ENCODE assay signal across 13 cellular contexts in the genomic region with DNA sequence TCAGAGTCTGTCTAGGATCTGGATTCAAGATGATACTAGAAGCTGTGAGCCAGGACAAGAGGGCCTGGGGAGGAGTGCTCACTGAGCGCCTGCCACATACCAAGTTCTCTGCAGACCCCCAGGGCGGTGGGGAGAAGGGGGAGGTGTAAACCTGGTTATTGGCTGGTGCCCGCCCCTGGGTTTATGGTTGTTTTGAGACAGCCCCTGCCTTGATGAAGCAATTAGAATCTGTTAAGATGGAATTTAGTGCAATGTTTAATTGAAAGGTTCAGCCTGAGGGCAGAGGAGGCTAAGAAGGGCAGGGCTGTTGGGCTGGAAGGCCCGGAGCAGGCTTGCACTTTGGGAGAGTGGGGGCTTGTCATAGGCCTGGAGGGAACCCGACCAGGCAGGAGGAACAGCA. TPM values are rescaled to one million over a fixed set of nuclear protein-coding genes. Genes with fewer than 3 reads are reported as not detected.
DNase-seq lines count a peak whose midpoint lies in the region; ATAC-seq and TF ChIP-seq lines count a peak whose summit lies in the region.
"Had no signal": no experiment of that assay in that cellular context is flagged by ENCODE, and none has a peak within 500 bp of the region (broad histone marks: within the 10 kb centered on the region; RNA-seq: fewer than 3 reads in every experiment).

No MANE protein-coding gene starts in this region.

- peak overlapping the region; percentile 79 for H3K4me2 ChIP-seq in HCT116 (ENCODE audit: low read length)

- no peak for ATAC-seq in HCT116
- no peak for ATAC-seq in left lobe of liver

- peaks cover 11% of the 10 kb centered on the region for H3K4me1 ChIP-seq in CD8-positive, alpha-beta memory T cell (ENCODE audit: insufficient read depth, low read length)
- H3K4me1 ChIP-seq in HCT116 (ENCODE audit: control insufficient read depth in 1 of 2, insufficient read depth in 2 of 2, low read length in 2 of 2) = peaks cover 19 to 84% of the 10 kb centered on the region in 2 experiments
- H3K4me1 ChIP-seq: BE2C had no signal

- H3K36me3 Mint-ChIP-seq in CD8-positive, alpha-beta memory T cell = no peaks in the 10 kb centered on the region
- H3K36me3 Mint-ChIP-seq in dendritic cell treated with granulocyte-macrophage colony-stimulating factor and Interleukin-4, amounts not matched to agents 40 ng/mL and 50 ng/mL, for 4 days (ENCODE audit: low read depth) = no peaks in the 10 kb centered on the region
- no peaks in the 10 kb centered on the region for H3K36me3 Mint-ChIP-seq in neural crest cell (ENCODE audit: low read depth)
- H3K36me3 Mint-ChIP-seq: type B pancreatic cell had no signal

- BruUV-seq in HCT116 (replicated peaks; lab: Mats Ljungman, UMichigan) = no TSS peak

- H3K79me2 ChIP-seq in HCT116 (ENCODE audit: insufficient read depth, low read length) = peaks cover 11% of the 10 kb centered on the region; the same call in 1 of the 2 replicates

- no peak for TF ChIP-seq RAD21 in HCT116 (IDR thresholded peaks at IDR 0.05; ENCODE audit: low read depth)

- peak overlapping the region; percentile 74 for H3K27ac ChIP-seq in CD8-positive, alpha-beta memory T cell (ENCODE audit: low read depth, low read length)
- peak overlapping the region; percentile 52 for H3K27ac ChIP-seq in HCT116 (ENCODE audit: low read depth, low read length)

- H3K4me1 Mint-ChIP-seq in CD8-positive, alpha-beta memory T cell = peaks cover 19 to 31% (median 23%) of the 10 kb centered on the region in 3 donors
- H3K4me1 Mint-ChIP-seq in dendritic cell treated with granulocyte-macrophage colony-stimulating factor and Interleukin-4, amounts not matched to agents 40 ng/mL and 50 ng/mL, for 4 days (ENCODE audit: low read depth) = peaks cover 54% of the 10 kb centered on the region
- H3K4me1 Mint-ChIP-seq in neural crest cell = peaks cover 15% of the 10 kb centered on the region

- H3K9ac ChIP-seq in HCT116 (ENCODE audit: low read length) = peak overlapping the region; percentile 57

- H3K4me3 Mint-ChIP-seq in CD8-positive, alpha-beta memory T cell = peak overlapping the region in 6 of 7 donors; percentile 86 to 94 (median 88)
- H3K4me3 Mint-ChIP-seq in dendritic cell treated with granulocyte-macrophage colony-stimulating factor and Interleukin-4, amounts not matched to agents 40 ng/mL and 50 ng/mL, for 4 days = no peak overlapping the region
- H3K4me3 Mint-ChIP-seq in neural crest cell = no peak overlapping the region

- H2AFZ ChIP-seq in HCT116 (ENCODE audit: low read depth, low read length, poor library complexity, severe bottlenecking) = no peak overlapping the region

- RAD21 ChIA-PET in HCT116 (lab: Charles Lee; ENCODE audit: low non-redundant PET in 1 of 2, low total read pairs in 2 of 2, uncharacterized antibody in 2 of 2, unreplicated experiment in 2 of 2) = no interaction called here

- no peak for TF ChIP-seq POLR2A in HCT116 (IDR thresholded peaks at IDR 0.05; ENCODE audit: borderline replicate concordance, extremely low read depth, insufficient read depth, insufficient read length)

- intact Hi-C loops in HCT116 (cut with micrococcal nuclease) = loop anchor here (1.0 to 5.0 kb wide), 3 partner anchors 112 to 321 kb away; a partner anchor contains a TSS
- intact Hi-C loops in dendritic cell treated with granulocyte-macrophage colony-stimulating factor and Interleukin-4, amounts not matched to agents 40 ng/mL and 50 ng/mL, for 4 days (cut with micrococcal nuclease) = loop anchor here (10.0 kb wide), 1 partner anchor 55 kb away; no protein-coding TSS in a partner anchor

- no peaks in the 10 kb centered on the region for H3K36me3 ChIP-seq in CD8-positive, alpha-beta memory T cell (ENCODE audit: insufficient read depth, low read length)
- H3K36me3 ChIP-seq in HCT116 (ENCODE audit: control insufficient read depth in 1 of 2, insufficient read depth in 2 of 2, low read length in 2 of 2) = peaks cover 0 to 3% of the 10 kb centered on the region in 2 experiments; a peak in 1 of 4 replicates
- H3K36me3 ChIP-seq: BE2C had no signal

- peaks cover 0 to 7% of the 10 kb centered on the region in 2 donors for H3K27me3 Mint-ChIP-seq in CD8-positive, alpha-beta memory T cell
- peaks cover 32% of the 10 kb centered on the region for H3K27me3 Mint-ChIP-seq in dendritic cell treated with granulocyte-macrophage colony-stimulating factor and Interleukin-4, amounts not matched to agents 40 ng/mL and 50 ng/mL, for 4 days
- no peaks in the 10 kb centered on the region for H3K27me3 Mint-ChIP-seq in neural crest cell (ENCODE audit: low read depth)

- no peaks in the 10 kb centered on the region for H4K20me1 ChIP-seq in HCT116 (ENCODE audit: insufficient read depth)

- H3K9me3 ChIP-seq in CD8-positive, alpha-beta memory T cell (ENCODE audit: low read length) = no peaks in the 10 kb centered on the region
- no peaks in the 10 kb centered on the region for H3K9me3 ChIP-seq in HCT116 (ENCODE audit: control insufficient read depth in 1 of 2, insufficient read depth in 1 of 2, low read depth in 1 of 2, low read length in 2 of 2)
- H3K9me3 ChIP-seq: BE2C had no signal

- H3K27ac Mint-ChIP-seq in CD8-positive, alpha-beta memory T cell = peak overlapping the region in 7 of 8 donors; percentile 32 to 92 (median 86)
- peak overlapping the region; percentile 56 for H3K27ac Mint-ChIP-seq in dendritic cell treated with granulocyte-macrophage colony-stimulating factor and Interleukin-4, amounts not matched to agents 40 ng/mL and 50 ng/mL, for 4 days
- H3K27ac Mint-ChIP-seq in neural crest cell (ENCODE audit: unreplicated experiment) = peak overlapping the region; percentile 57

- TF ChIP-seq CTCF in HCT116 (IDR thresholded peaks at IDR 0.05 in 2 of 3, conservative IDR thresholded peaks at IDR 0.05 in 1 of 3; ENCODE audit: borderline replicate concordance in 1 of 3, insufficient read depth in 1 of 3, low read depth in 2 of 3, low read length in 2 of 3) (no peak), neural crest cell (conservative IDR thresholded peaks at IDR 0.05) (no peak)

- no peaks in the 10 kb centered on the region for H3K9me3 Mint-ChIP-seq in CD8-positive, alpha-beta memory T cell
- H3K9me3 Mint-ChIP-seq in dendritic cell treated with granulocyte-macrophage colony-stimulating factor and Interleukin-4, amounts not matched to agents 40 ng/mL and 50 ng/mL, for 4 days = no peaks in the 10 kb centered on the region
- no peaks in the 10 kb centered on the region for H3K9me3 Mint-ChIP-seq in neural crest cell
- H3K9me3 Mint-ChIP-seq: type B pancreatic cell had no signal

- H3K27me3 ChIP-seq in CD8-positive, alpha-beta memory T cell (ENCODE audit: insufficient read depth, low read length, poor library complexity, severe bottlenecking) = no peaks in the 10 kb centered on the region
- H3K27me3 ChIP-seq in HCT116 (ENCODE audit: insufficient read depth, low read length) = no peaks in the 10 kb centered on the region
- H3K27me3 ChIP-seq: BE2C had no signal

- POLR2A ChIA-PET in CD8-positive, alpha-beta memory T cell (lab: Charles Lee) = no interaction called here
- POLR2A ChIA-PET in HCT116 (lab: Charles Lee) = no interaction called here

- no peak for DNase-seq in CD8-positive, alpha-beta memory T cell
- no peak for DNase-seq in HCT116 (ENCODE audit: low read depth, low spot score)
- no peak for DNase-seq in neural crest cell (ENCODE audit: low read depth, low spot score)
- no peak for DNase-seq in left lobe of liver (ENCODE audit: low spot score)
- no peak for DNase-seq in SW 1271 (lab: John Stamatoyannopoulos, UW)
- no peak for DNase-seq in COR-L47 (lab: John Stamatoyannopoulos, UW)
- DNase-seq: DMS53, occipital lobe had no signal

- CTCF ChIA-PET in CD8-positive, alpha-beta memory T cell (lab: Charles Lee) = interaction anchor here (1.0 to 5.0 kb wide), 13 partner anchors 10 to 219 kb away, joined by 3 to 81 read pairs (median 4); a partner anchor contains a TSS
- CTCF ChIA-PET in HCT116 (lab: Charles Lee) = no interaction called here

- no peaks in the 10 kb centered on the region for H3K9me2 ChIP-seq in HCT116 (ENCODE audit: insufficient read depth)

- no peak overlapping the region for H3K4me3 ChIP-seq in CD8-positive, alpha-beta memory T cell (ENCODE audit: low read length)
- H3K4me3 ChIP-seq in HCT116 (replicated peaks in 1 of 2; ENCODE audit: low read depth in 1 of 2, low read length in 2 of 2) = no peak overlapping the region

TF ChIP-seq in HCT116, 20 proteins besides CTCF, POLR2A, EP300 and RAD21:
- no peak for TF ChIP-seq FOSL1 (IDR thresholded peaks at IDR 0.05; ENCODE audit: low read depth)
- no peak for TF ChIP-seq SIN3A (IDR thresholded peaks at IDR 0.05; ENCODE audit: low read depth)
- TF ChIP-seq, protein P1, sequence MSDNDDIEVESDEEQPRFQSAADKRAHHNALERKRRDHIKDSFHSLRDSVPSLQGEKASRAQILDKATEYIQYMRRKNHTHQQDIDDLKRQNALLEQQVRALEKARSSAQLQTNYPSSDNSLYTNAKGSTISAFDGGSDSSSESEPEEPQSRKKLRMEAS (IDR thresholded peaks at IDR 0.05) = no peak
- TF ChIP-seq ELF1 (IDR thresholded peaks at IDR 0.05; ENCODE audit: borderline replicate concordance, low read depth) = no peak
- TF ChIP-seq ZNF274 (IDR thresholded peaks at IDR 0.05; ENCODE audit: low read depth, low read length) = no peak

RNA-seq across cellular contexts. Expression of a gene that starts 42.7 kb away (rescaled TPM):
- total RNA-seq in CD8-positive, alpha-beta memory T cell = 10 to 100 TPM; 94.8 to 95.7 TPM
- 762 TPM for polyA plus RNA-seq in CD8-positive, alpha-beta memory T cell
- total RNA-seq in HCT116 (2021; ENCODE audit: unreplicated experiment) (6.4 TPM), neural crest cell (not detected in 2 replicates), left lobe of liver (1.1 TPM)
- 10.7 and 11.9 TPM in 2 replicates for polyA plus RNA-seq in HCT116 (2012)
- total RNA-seq: dermis microvascular lymphatic vessel endothelial cell, mammary epithelial cell, occipital lobe had no signal

Comparison
In these comparisons a context has a peak if more than half of its experiments do, and no peak if none do; other contexts are left out.
1. H3K4me3 Mint-ChIP-seq: peak in CD8-positive, alpha-beta memory T cell (6 of 7); none in dendritic cell treated with granulocyte-macrophage colony-stimulating factor and Interleukin-4, amounts not matched to agents 40 ng/mL and 50 ng/mL, for 4 days (single experiment) and neural crest cell (single experiment).
2. RNA of a gene that starts 42.7 kb away (total RNA-seq): 94.8 to 95.7 TPM in CD8-positive, alpha-beta memory T cell; 6.4 TPM in HCT116 (single experiment), 1.1 TPM in left lobe of liver (single experiment) and not detected in neural crest cell; every median in the first group is over 10 times any median in the second.
3. Peak in every context shown above with its lines, with median percentiles within 50 percentile points of each other: H3K27ac Mint-ChIP-seq.